In the genomic region with DNA sequence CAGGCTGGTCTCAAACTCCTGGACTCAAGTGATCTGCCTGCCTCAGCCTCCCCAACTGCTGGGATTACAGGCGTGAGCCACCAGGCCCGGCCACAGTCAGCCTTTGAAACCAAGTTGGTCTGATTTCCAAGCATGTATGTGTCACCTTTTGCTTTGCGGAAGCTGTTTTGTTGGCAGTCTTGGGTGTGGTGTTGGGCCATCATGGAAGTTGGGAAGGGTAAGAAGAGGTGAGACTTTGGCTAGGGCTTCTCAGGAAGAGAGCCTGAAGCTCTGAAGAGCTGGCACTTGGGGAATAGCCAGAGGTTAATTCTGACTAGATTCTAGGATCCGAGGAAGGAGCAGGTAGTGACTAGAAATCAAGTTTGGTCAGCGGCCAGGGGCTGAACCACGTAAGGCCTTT, we compare ENCODE assay signal across 1 cellular context.
TF ChIP-seq lines count a peak whose summit lies in the region.

No MANE protein-coding gene starts in this region.

TF ChIP-seq in H1, 55 proteins besides CTCF, POLR2A, EP300 and RAD21:
- TF ChIP-seq BACH1 (IDR thresholded peaks at IDR 0.05; ENCODE audit: low read length) (no peak), FOSL1 (IDR thresholded peaks at IDR 0.05; ENCODE audit: insufficient read depth, low read depth, low read length) (no peak), EZH2 (IDR thresholded peaks at IDR 0.05; ENCODE audit: low read depth, low read length, severe bottlenecking) (no peak), TAF1 (IDR thresholded peaks at IDR 0.05; ENCODE audit: low read depth, low read length) (no peak), TBP (IDR thresholded peaks at IDR 0.05; ENCODE audit: low read depth, low read length) (no peak), RXRA (IDR thresholded peaks at IDR 0.05; ENCODE audit: insufficient read depth, low read depth, low read length) (no peak), CHD7 (IDR thresholded peaks at IDR 0.05; ENCODE audit: insufficient replicate concordance, low read length) (no peak), E2F6 (IDR thresholded peaks at IDR 0.05) (no peak), RBBP5 (IDR thresholded peaks at IDR 0.05; ENCODE audit: borderline replicate concordance, low read depth, low read length) (no peak), MAFK (IDR thresholded peaks at IDR 0.05; ENCODE audit: low read depth, low read length) (no peak)
